In the genomic region with DNA sequence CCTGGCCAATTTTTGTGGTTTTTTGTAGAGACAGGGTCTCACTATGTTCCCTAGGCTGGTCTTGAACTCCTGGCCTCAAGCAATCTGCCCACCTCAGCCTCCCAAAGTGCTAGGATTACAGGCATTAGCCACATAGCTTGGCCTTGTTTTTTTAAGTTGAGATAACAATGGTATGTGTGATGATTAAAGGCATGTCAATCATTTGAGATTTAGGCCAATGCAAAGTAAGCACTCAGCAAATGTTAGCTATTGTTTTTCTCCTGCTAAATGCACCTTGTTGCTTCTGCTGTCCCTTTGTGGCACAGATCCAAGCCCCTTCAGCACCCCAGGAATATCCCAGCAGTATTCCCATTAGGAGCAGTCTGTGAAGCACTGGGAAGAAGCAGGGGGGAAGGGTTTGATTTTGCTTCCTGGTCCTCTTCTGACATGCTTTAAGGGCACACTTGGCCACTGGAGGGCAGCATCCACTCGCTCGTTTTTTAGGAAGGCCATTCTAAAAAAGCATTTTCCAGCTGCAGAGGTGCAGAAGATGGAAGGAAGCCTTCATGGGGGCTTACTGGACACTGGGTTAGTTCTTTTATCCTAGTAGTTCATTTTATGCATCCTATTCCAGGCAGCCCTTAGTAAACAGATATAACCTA, we compare ENCODE assay signal across 8 cellular contexts.
DNase-seq lines count a peak whose midpoint lies in the region; ATAC-seq and TF ChIP-seq lines count a peak whose summit lies in the region.

No MANE protein-coding gene starts in this region.

- H3K4me1 Mint-ChIP-seq in WTC11 = peaks cover 3% of the 10 kb centered on the region; the same call in 1 of the 2 replicates

- H3K9me3 Mint-ChIP-seq in WTC11 = peaks cover 11% of the 10 kb centered on the region

- TF ChIP-seq CTCF in GM20000 (IDR thresholded peaks at IDR 0.05; ENCODE audit: extremely low read depth, missing control alignments) (peak; percentile 47), WTC11 (IDR thresholded peaks at IDR 0.05) (peak; percentile 64)

- H3K36me3 Mint-ChIP-seq in WTC11 = peaks cover 13% of the 10 kb centered on the region

- POLR2A ChIA-PET in WTC11 (lab: Charles Lee) = interaction anchor here (0.5 kb wide), 1 partner anchor 28 kb away, joined by 5 read pairs; no protein-coding TSS in a partner anchor

- peak; percentile 90 for ATAC-seq in WTC11
- ATAC-seq in GM18858 (IDR thresholded peaks at IDR 0.05; ENCODE audit: unreplicated experiment) = no peak

- CTCF ChIA-PET in WTC11 (lab: Charles Lee) = interaction anchor here (0.6 to 3.2 kb wide), 24 partner anchors 9 to 549 kb away, joined by 3 to 43 read pairs (median 4); partner anchors contain the start of gene ACTN1

- H3K4me3 Mint-ChIP-seq in WTC11 = no peak overlapping the region

- peak; percentile 82 for DNase-seq in AG08396 (ENCODE audit: low spot score)
- peak; percentile 79 for DNase-seq in GM20000 (ENCODE audit: low spot score)
- peak; percentile 58 for DNase-seq in NCI-H2227 treated with DMSO at 0.1 percent for 48 hours (lab: John Stamatoyannopoulos, UW)
- DNase-seq in WTC11 (ENCODE audit: low spot score) = peak; percentile 85
- DNase-seq in caudate nucleus (lab: John Stamatoyannopoulos, UW) = peak in 53 of 61 donors; percentile 5 to 80 (median 33)
- DNase-seq in left kidney (ENCODE audit: low read depth, low spot score) = peak; percentile 92
- peak; percentile 68 for DNase-seq in stimulated activated CD4-positive, alpha-beta T cell treated with anti-CD3 and anti-CD28 coated beads, Interleukin-4, amount 100 ng/mL, for 1 hour

- no peak overlapping the region for H3K27ac Mint-ChIP-seq in WTC11

- no peaks in the 10 kb centered on the region; the same call in 1 of the 2 replicates for H3K27me3 Mint-ChIP-seq in WTC11 (ENCODE audit: low read depth)

- no peak overlapping the region for H3K27ac ChIP-seq in caudate nucleus (ENCODE audit: low read depth, low read length)

TF ChIP-seq in WTC11, 78 proteins besides CTCF, POLR2A, EP300 and RAD21:
- no peak for TF ChIP-seq NR2C2 (CRISPR knock-in tag; IDR thresholded peaks at IDR 0.05)
- TF ChIP-seq, protein P1, sequence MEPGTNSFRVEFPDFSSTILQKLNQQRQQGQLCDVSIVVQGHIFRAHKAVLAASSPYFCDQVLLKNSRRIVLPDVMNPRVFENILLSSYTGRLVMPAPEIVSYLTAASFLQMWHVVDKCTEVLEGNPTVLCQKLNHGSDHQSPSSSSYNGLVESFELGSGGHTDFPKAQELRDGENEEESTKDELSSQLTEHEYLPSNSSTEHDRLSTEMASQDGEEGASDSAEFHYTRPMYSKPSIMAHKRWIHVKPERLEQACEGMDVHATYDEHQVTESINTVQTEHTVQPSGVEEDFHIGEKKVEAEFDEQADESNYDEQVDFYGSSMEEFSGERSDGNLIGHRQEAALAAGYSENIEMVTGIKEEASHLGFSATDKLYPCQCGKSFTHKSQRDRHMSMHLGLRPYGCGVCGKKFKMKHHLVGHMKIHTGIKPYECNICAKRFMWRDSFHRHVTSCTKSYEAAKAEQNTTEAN (CRISPR knock-in tag; IDR thresholded peaks at IDR 0.05) = no peak
- TF ChIP-seq ZNF671 (CRISPR knock-in tag; IDR thresholded peaks at IDR 0.05) = no peak
- TF ChIP-seq ZNF232 (CRISPR knock-in tag; IDR thresholded peaks at IDR 0.05) = no peak
TF ChIP-seq in WTC11: peak in this region for 0.

Comparison
In these comparisons a context has a peak if more than half of its experiments do, and no peak if none do; other contexts are left out.
1. DNase-seq: peak in every context shown above with its lines; median percentile 92 in left kidney; 85 in WTC11; 82 in AG08396; 79 in GM20000; 68 in stimulated activated CD4-positive, alpha-beta T cell treated with anti-CD3 and anti-CD28 coated beads, Interleukin-4, amount 100 ng/mL, for 1 hour; 58 in NCI-H2227 treated with DMSO at 0.1 percent for 48 hours; 33 in caudate nucleus.